In the genomic region with DNA sequence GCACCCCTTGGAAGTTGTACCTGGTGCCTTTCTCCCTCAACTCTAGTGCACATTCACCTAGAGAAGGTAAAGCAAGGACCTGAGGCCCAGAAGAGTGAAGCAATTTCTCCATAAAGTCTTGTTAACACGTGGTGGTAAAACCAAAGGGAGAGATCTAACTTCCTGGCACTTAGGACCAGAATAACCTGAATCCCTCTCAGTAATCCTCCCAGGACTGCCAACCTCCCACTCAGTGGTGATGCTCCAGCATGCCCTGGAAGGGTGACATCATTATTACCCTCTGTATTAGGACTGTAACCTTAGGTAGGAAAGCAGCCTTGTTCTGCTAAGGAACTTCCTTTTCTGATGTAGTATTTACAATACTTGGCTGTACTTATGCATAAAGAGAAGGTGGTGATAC, we compare ENCODE assay signal across 21 cellular contexts.
A peak's percentile ranks its signal among the peaks of the same experiment; 100 is the strongest.
DNase-seq lines count a peak whose midpoint lies in the region; ATAC-seq and TF ChIP-seq lines count a peak whose summit lies in the region.
"Had no signal": no experiment of that assay in that cellular context is flagged by ENCODE, and none has a peak within 500 bp of the region (broad histone marks: within the 10 kb centered on the region; RNA-seq: fewer than 3 reads in every experiment).

No MANE protein-coding gene starts in this region.

- BruUV-seq in PC-3 (replicated peaks; lab: Mats Ljungman, UMichigan): no TSS peak

- H2AFZ ChIP-seq in PC-3 (ENCODE audit: low read length): no peak overlapping the region
- no peak overlapping the region for H2AFZ ChIP-seq in osteoblast (ENCODE audit: low read length)

- H3K4me1 ChIP-seq in HEK293 (ENCODE audit: control insufficient read depth, insufficient read depth, low read length) (no peaks in the 10 kb centered on the region), PC-3 (ENCODE audit: insufficient read depth, low read length) (peaks cover 7% of the 10 kb centered on the region; the same call in 1 of the 2 replicates), osteoblast (ENCODE audit: insufficient read depth, low read length) (peaks cover 5% of the 10 kb centered on the region)
- H3K4me1 ChIP-seq: BE2C had no signal

- no peaks in the 10 kb centered on the region for H3K9me2 ChIP-seq in PC-3 (replicated peaks; ENCODE audit: low read length)

- CTCF ChIA-PET in HEK293 (lab: Yijun Ruan, JAX) (no interaction called here), PC-3 (lab: Charles Lee) (no interaction called here), GM10248 (lab: Yijun Ruan, JAX) (no interaction called here)

- H3K27me3 ChIP-seq in PC-3 (ENCODE audit: low read length) (no peaks in the 10 kb centered on the region), osteoblast (ENCODE audit: insufficient read depth, low read length) (no peaks in the 10 kb centered on the region)
- H3K27me3 ChIP-seq: BE2C had no signal

- TF ChIP-seq CTCF in HEK293 (tag by site-specific recombination; IDR thresholded peaks at IDR 0.05) (no peak), PC-3 (conservative IDR thresholded peaks at IDR 0.05; ENCODE audit: low read depth, low read length) (no peak), epithelial cell of esophagus (IDR thresholded peaks at IDR 0.05; ENCODE audit: insufficient read depth, low read depth, low read length, missing control alignments) (no peak), osteoblast (IDR thresholded peaks at IDR 0.05; ENCODE audit: extremely low read depth, low read depth, low read length) (no peak), GM10248 (IDR thresholded peaks at IDR 0.05; ENCODE audit: control extremely low read depth, extremely low read depth, low read depth, missing control alignments) (no peak)

- intact Hi-C loops in PC-3 (cut with micrococcal nuclease): no loop called here

- H3K9ac ChIP-seq in PC-3 (ENCODE audit: low read length): no peak overlapping the region

- H3K79me2 ChIP-seq in PC-3 (ENCODE audit: low read length): no peaks in the 10 kb centered on the region
- no peaks in the 10 kb centered on the region for H3K79me2 ChIP-seq in osteoblast (ENCODE audit: insufficient read depth, low read length)

- no peaks in the 10 kb centered on the region for H3F3A ChIP-seq in PC-3 (ENCODE audit: low read length, unreplicated experiment)

- H3K9me3 ChIP-seq in HEK293 (ENCODE audit: control insufficient read depth, insufficient read depth, low read depth, low read length): no peaks in the 10 kb centered on the region
- no peaks in the 10 kb centered on the region for H3K9me3 ChIP-seq in PC-3 (ENCODE audit: low read length)
- H3K9me3 ChIP-seq in osteoblast (ENCODE audit: low read depth, low read length): no peaks in the 10 kb centered on the region
- H3K9me3 ChIP-seq: BE2C, Caco-2 had no signal

- H4K20me1 ChIP-seq in PC-3 (ENCODE audit: low read length) (no peaks in the 10 kb centered on the region), osteoblast (ENCODE audit: insufficient read depth, low read length) (no peaks in the 10 kb centered on the region)

- H3K27ac ChIP-seq in HEK293 (ENCODE audit: extremely low read depth, low read depth, low read length) (no peak overlapping the region), PC-3 (ENCODE audit: low read length) (no peak overlapping the region), osteoblast (ENCODE audit: low read depth, low read length) (no peak overlapping the region)
- H3K27ac ChIP-seq: HL-60 had no signal

- POLR2A ChIA-PET in HEK293 (lab: Yijun Ruan, JAX): no interaction called here
- POLR2A ChIA-PET in PC-3 (lab: Charles Lee; ENCODE audit: unreplicated experiment): no interaction called here
- POLR2A ChIA-PET in GM10248 (lab: Yijun Ruan, JAX): no interaction called here

- DNase-seq in PC-3 (peak; percentile 13), epithelial cell of esophagus (ENCODE audit: low read depth) (peak; percentile 98), osteoblast (ENCODE audit: insufficient read length, low spot score, missing footprints) (peak; percentile 65), GM10248 (ENCODE audit: extremely low spot score) (no peak), GOT3 (lab: John Stamatoyannopoulos, UW) (no peak), cerebellar cortex (ENCODE audit: low spot score) (no peak)
- DNase-seq: BE2C; Caco-2; CD4-positive, alpha-beta T cell; DMS153; EL; Kasumi-1; NCI-H1105; NCI-H2081; NCI-H2171 treated with DMSO at 0.1 percent for 48 hours; OCI-M1; SIG-M5 had no signal

- no peak for ATAC-seq in PC-3
- ATAC-seq in HG02642 (IDR thresholded peaks at IDR 0.05; ENCODE audit: poor library complexity, unreplicated experiment): no peak
- ATAC-seq: SK-N-SH treated with all-trans-retinoic acid at 6 μM for 48 hours had no signal

- no peaks in the 10 kb centered on the region for H3K36me3 ChIP-seq in HEK293 (ENCODE audit: control insufficient read depth in 2 of 2, insufficient read depth in 1 of 2, low read length in 2 of 2)
- H3K36me3 ChIP-seq in PC-3 (ENCODE audit: low read depth, low read length): no peaks in the 10 kb centered on the region
- H3K36me3 ChIP-seq in osteoblast (ENCODE audit: insufficient read depth, low read length): no peaks in the 10 kb centered on the region
- H3K36me3 ChIP-seq: BE2C had no signal

- H3K4me3 ChIP-seq in HEK293 (ENCODE audit: low read depth, low read length): no peak overlapping the region
- no peak overlapping the region for H3K4me3 ChIP-seq in PC-3 (ENCODE audit: low read length)
- no peak overlapping the region for H3K4me3 ChIP-seq in epithelial cell of esophagus (ENCODE audit: low read length)
- no peak overlapping the region for H3K4me3 ChIP-seq in osteoblast (ENCODE audit: insufficient read depth, low read length)

- H3K4me2 ChIP-seq in PC-3 (ENCODE audit: low read length): no peak overlapping the region
- H3K4me2 ChIP-seq in osteoblast (ENCODE audit: insufficient read depth, low read length): no peak overlapping the region

TF ChIP-seq in HEK293, 187 proteins besides CTCF, POLR2A, EP300 and RAD21:
- no peak for TF ChIP-seq ZNF530 (tag by site-specific recombination; IDR thresholded peaks at IDR 0.05; ENCODE audit: low read depth)
- TF ChIP-seq, protein P1, sequence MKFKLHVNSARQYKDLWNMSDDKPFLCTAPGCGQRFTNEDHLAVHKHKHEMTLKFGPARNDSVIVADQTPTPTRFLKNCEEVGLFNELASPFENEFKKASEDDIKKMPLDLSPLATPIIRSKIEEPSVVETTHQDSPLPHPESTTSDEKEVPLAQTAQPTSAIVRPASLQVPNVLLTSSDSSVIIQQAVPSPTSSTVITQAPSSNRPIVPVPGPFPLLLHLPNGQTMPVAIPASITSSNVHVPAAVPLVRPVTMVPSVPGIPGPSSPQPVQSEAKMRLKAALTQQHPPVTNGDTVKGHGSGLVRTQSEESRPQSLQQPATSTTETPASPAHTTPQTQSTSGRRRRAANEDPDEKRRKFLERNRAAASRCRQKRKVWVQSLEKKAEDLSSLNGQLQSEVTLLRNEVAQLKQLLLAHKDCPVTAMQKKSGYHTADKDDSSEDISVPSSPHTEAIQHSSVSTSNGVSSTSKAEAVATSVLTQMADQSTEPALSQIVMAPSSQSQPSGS (tag by site-specific recombination; IDR thresholded peaks at IDR 0.05; ENCODE audit: low read depth): peak; percentile 45; the same call in 1 of the 2 replicates

Comparison
In these comparisons a context has a peak if more than half of its experiments do, and no peak if none do; other contexts are left out.
1. DNase-seq: peak in PC-3 (single experiment), epithelial cell of esophagus (single experiment) and osteoblast (single experiment); none in GM10248 (single experiment), GOT3 (single experiment) and cerebellar cortex (single experiment).